9 cellular contexts compared by ENCODE assay signal in genomic region chr11:116851631-116852030, GRCh38. TPM values are rescaled to one million over a fixed set of nuclear protein-coding genes. Genes with fewer than 3 reads are reported as not detected.
A peak's percentile ranks its signal among the peaks of the same experiment; 100 is the strongest.
DNase-seq lines count a peak whose midpoint lies in the region; ATAC-seq, FAIRE-seq and TF ChIP-seq lines count a peak whose summit lies in the region.
"Had no signal": no experiment of that assay in that cellular context is flagged by ENCODE, and none has a peak within 500 bp of the region (broad histone marks: within the 10 kb centered on the region; RNA-seq: fewer than 3 reads in every experiment).

No MANE protein-coding gene starts in this region.

- H3K27ac ChIP-seq in small intestine (ENCODE audit: low read depth in 1 of 2, low read length in 1 of 2) (peak overlapping the region; percentile 85 to 88), ascending aorta (no peak overlapping the region)

- CTCF ChIA-PET in activated naive CD4-positive, alpha-beta T cell treated with anti-CD3 and anti-CD28 coated beads, Interleukin-2, amount 10 ng/mL, durations not matched to agents 7 days and 5 days (lab: Charles Lee): interaction anchor here (0.9 to 5.9 kb wide), 4 partner anchors 12 to 255 kb away, joined by 3 to 57 read pairs (median 10); partner anchors contain the start of genes APOA1 and APOA5

- H3K27me3 ChIP-seq in small intestine (ENCODE audit: control insufficient read depth in 2 of 2, insufficient read depth in 2 of 2, low read length in 2 of 2): no peaks in the 10 kb centered on the region
- H3K27me3 ChIP-seq in ascending aorta: no peaks in the 10 kb centered on the region

- H3K9me3 ChIP-seq in small intestine (ENCODE audit: control insufficient read depth, low read depth) (no peaks in the 10 kb centered on the region), ascending aorta (no peaks in the 10 kb centered on the region)
- H3K9me3 ChIP-seq: prostate gland had no signal

- FAIRE-seq in small intestine (lab: Jason Lieb, UNC): no peak

- no peak overlapping the region for H3K4me3 ChIP-seq in small intestine (ENCODE audit: low read depth in 1 of 2, low read length in 2 of 2)
- H3K4me3 ChIP-seq in ascending aorta: no peak overlapping the region
- H3K4me3 ChIP-seq: prostate gland had no signal

- DNase-seq in GF-D8 (lab: John Stamatoyannopoulos, UW) (peak; percentile 100), T-helper 1 cell (peak in 4 of 5 donors; percentile 13 to 55 (median 23)), small intestine (no peak), NCI-H146 treated with DMSO at 0.1 percent for 48 hours (lab: John Stamatoyannopoulos, UW; ENCODE audit: unreplicated experiment) (no peak), ascending aorta (ENCODE audit: low spot score in 2 of 2) (no peak), dedifferentiated amniotic fluid mesenchymal stem cell (ENCODE audit: extremely low spot score) (no peak)
- DNase-seq in activated naive CD4-positive, alpha-beta T cell treated with anti-CD3 and anti-CD28 coated beads, Interleukin-2, amount 10 ng/mL, durations not matched to agents 7 days and 5 days: peak; percentile 73

- H3K36me3 Mint-ChIP-seq in activated naive CD4-positive, alpha-beta T cell treated with anti-CD3 and anti-CD28 coated beads, Interleukin-2, amount 10 ng/mL, durations not matched to agents 7 days and 5 days: peaks cover 57% of the 10 kb centered on the region

- H3K4me1 Mint-ChIP-seq in activated naive CD4-positive, alpha-beta T cell treated with anti-CD3 and anti-CD28 coated beads, Interleukin-2, amount 10 ng/mL, durations not matched to agents 7 days and 5 days: peaks cover 69% of the 10 kb centered on the region

- H3K4me1 ChIP-seq in small intestine (ENCODE audit: control insufficient read depth in 2 of 2, insufficient read depth in 1 of 2, low read depth in 1 of 2, low read length in 1 of 2): peaks cover 18 to 25% of the 10 kb centered on the region in 2 donors
- peaks cover 2 to 8% of the 10 kb centered on the region in 2 donors for H3K4me1 ChIP-seq in ascending aorta

- intact Hi-C loops in ascending aorta (cut with DNase I): no loop called here

- H3K27me3 Mint-ChIP-seq in activated naive CD4-positive, alpha-beta T cell treated with anti-CD3 and anti-CD28 coated beads, Interleukin-2, amount 10 ng/mL, durations not matched to agents 7 days and 5 days: no peaks in the 10 kb centered on the region

- H3K27ac Mint-ChIP-seq in activated naive CD4-positive, alpha-beta T cell treated with anti-CD3 and anti-CD28 coated beads, Interleukin-2, amount 10 ng/mL, durations not matched to agents 7 days and 5 days: peak overlapping the region; percentile 96

- WGBS in small intestine, 3 donors: 63 to 88% (median 81%) methylated on average over 7 of the region's 7 CpGs

- H3K36me3 ChIP-seq in small intestine (ENCODE audit: control insufficient read depth in 2 of 2, insufficient read depth in 2 of 2, low read length in 2 of 2) (peaks cover 2% of the 10 kb centered on the region in 2 donors), ascending aorta (peaks cover 15 to 32% of the 10 kb centered on the region in 2 donors)
- H3K36me3 ChIP-seq: prostate gland had no signal

- ATAC-seq in GM18868 (IDR thresholded peaks at IDR 0.05; ENCODE audit: unreplicated experiment): no peak

- H3K9me3 Mint-ChIP-seq in activated naive CD4-positive, alpha-beta T cell treated with anti-CD3 and anti-CD28 coated beads, Interleukin-2, amount 10 ng/mL, durations not matched to agents 7 days and 5 days: no peaks in the 10 kb centered on the region

- H3K4me3 Mint-ChIP-seq in activated naive CD4-positive, alpha-beta T cell treated with anti-CD3 and anti-CD28 coated beads, Interleukin-2, amount 10 ng/mL, durations not matched to agents 7 days and 5 days: peak overlapping the region; percentile 63

- no peak for TF ChIP-seq CTCF in ascending aorta (IDR thresholded peaks at IDR 0.05)

RNA-seq across cellular contexts. Expression of gene APOA1, which starts 14.2 kb away (rescaled TPM):
- polyA plus RNA-seq in small intestine: over 10,000 TPM in 2 of 3 donors, 10 to 100 TPM in 1; 62.3 to 22,236 (median 10,383) TPM
- total RNA-seq in ascending aorta: 80.3 TPM

RNA-seq across cellular contexts. Expression of gene APOC3, which starts 21.9 kb away (rescaled TPM):
- over 10,000 TPM in 1 of 3 donors, 1,000 to 10,000 TPM in 1, 100 to 1,000 TPM in 1; 273 to 10,182 (median 4,196) TPM for polyA plus RNA-seq in small intestine
- total RNA-seq in ascending aorta: 83.1 TPM
- total RNA-seq: prostate gland had no signal

RNA-seq across cellular contexts. Expression of gene APOA4, which starts 28.5 kb away (rescaled TPM):
- polyA plus RNA-seq in small intestine: 1,000 to 10,000 TPM in 2 of 3 donors, 100 to 1,000 TPM in 1; 338 to 9,049 (median 8,594) TPM
- 14.3 TPM for total RNA-seq in ascending aorta
- total RNA-seq: prostate gland had no signal

RNA-seq across cellular contexts. Expression of gene APOA5, which starts 60.0 kb away (rescaled TPM):
- polyA plus RNA-seq in small intestine: under 1 TPM in 1 of 3 donors, not detected in 2; 0.22 TPM
- not detected for total RNA-seq in ascending aorta

Comparison
In these comparisons a context has a peak if more than half of its experiments do, and no peak if none do; other contexts are left out.
1. DNase-seq: peak in GF-D8 (single experiment), T-helper 1 cell (4 of 5) and activated naive CD4-positive, alpha-beta T cell treated with anti-CD3 and anti-CD28 coated beads, Interleukin-2, amount 10 ng/mL, durations not matched to agents 7 days and 5 days (single experiment); none in small intestine (single experiment), NCI-H146 treated with DMSO at 0.1 percent for 48 hours (single experiment), ascending aorta (0 of 2) and dedifferentiated amniotic fluid mesenchymal stem cell (single experiment).
2. H3K27ac ChIP-seq: peak in small intestine (2 of 2); none in ascending aorta (0 of 2).